ENCODE assay signal across 8 cellular contexts in genomic region chr18:79508565-79509535, GRCh38.
DNase-seq lines count a peak whose midpoint lies in the region; ATAC-seq, FAIRE-seq and TF ChIP-seq lines count a peak whose summit lies in the region.

No MANE protein-coding gene starts in this region.

- CTCF ChIA-PET in K562 (lab: Yijun Ruan, JAX; ENCODE audit: low intra/inter-chr PET ratio), result no interaction called here

- TF ChIP-seq POLR2A in K562 (conservative IDR thresholded peaks at IDR 0.05) (no peak), ovary (IDR thresholded peaks at IDR 0.05) (no peak)

- H4K20me1 ChIP-seq in K562 (replicated peaks; ENCODE audit: control insufficient read depth, insufficient read depth, low read length), result no peaks in the 10 kb centered on the region

- TF ChIP-seq EP300 in K562 (IDR thresholded peaks at IDR 0.05; ENCODE audit: low read length), result no peak
- no peak for TF ChIP-seq EP300 in ovary (IDR thresholded peaks at IDR 0.05)

- no peak for DNase-seq in K562 (ENCODE audit: extremely low read depth in 1 of 4, low spot score in 3 of 4)
- peak; percentile 12 to 42 (median 34) for DNase-seq in ovary
- no peak for DNase-seq in activated gamma-delta T cell treated with Interleukin-2 at 50 U/mL for 16 hours
- DNase-seq in D721Med (ENCODE audit: insufficient read length, low spot score), result no peak
- no peak for DNase-seq in anterior cingulate cortex (lab: John Stamatoyannopoulos, UW)
- DNase-seq in NCI-H1417 treated with DMSO at 0.1 percent for 48 hours (lab: John Stamatoyannopoulos, UW), result no peak

- 0 out of 3 replicates have a peak, but pooled peaks cover 2% of the 10 kb centered on the region for H3K79me2 ChIP-seq in K562 (ENCODE audit: control insufficient read depth, insufficient read depth, low read length)

- TF ChIP-seq CTCF in K562 (IDR thresholded peaks at IDR 0.05 in 2 of 3, conservative IDR thresholded peaks at IDR 0.05 in 1 of 3; ENCODE audit: insufficient read depth in 2 of 3, low read depth in 1 of 3, low read length in 3 of 3) (no peak), ovary (IDR thresholded peaks at IDR 0.05) (no peak), D721Med (IDR thresholded peaks at IDR 0.05; ENCODE audit: insufficient read depth, missing control alignments) (no peak)

- H3K4me1 ChIP-seq in K562 (replicated peaks in 1 of 2; ENCODE audit: control insufficient read depth in 2 of 2, insufficient read depth in 2 of 2, low read length in 2 of 2) (peaks cover 38 to 67% of the 10 kb centered on the region in 2 experiments), ovary (ENCODE audit: insufficient read depth) (peaks cover 12% of the 10 kb centered on the region)

- H3K27me3 ChIP-seq in K562 (ENCODE audit: control insufficient read depth in 2 of 2, insufficient read depth in 2 of 2, low read length in 2 of 2), result no peaks in the 10 kb centered on the region
- no peaks in the 10 kb centered on the region for H3K27me3 ChIP-seq in ovary

- 0 out of 3 replicates have a peak, but pooled peaks cover 5% of the 10 kb centered on the region for H3K36me3 ChIP-seq in K562 (ENCODE audit: control insufficient read depth, insufficient read depth, low read length)
- no peaks in the 10 kb centered on the region for H3K36me3 ChIP-seq in ovary

- peak; percentile 64 for ATAC-seq in GM18520 (IDR thresholded peaks at IDR 0.05; ENCODE audit: unreplicated experiment)
- peak; percentile 50 for ATAC-seq in HG02610 (IDR thresholded peaks at IDR 0.05; ENCODE audit: unreplicated experiment)
- no peak for ATAC-seq in K562

- H3K9ac ChIP-seq in K562 (ENCODE audit: insufficient read depth in 1 of 2, low read depth in 2 of 2, low read length in 2 of 2), result no peak overlapping the region; a peak in 1 of 4 replicates

- no peak for TF ChIP-seq RAD21 in K562 (CRISPR knock-in tag; conservative IDR thresholded peaks at IDR 0.05 in 1 of 2, IDR thresholded peaks at IDR 0.05 in 1 of 2)

- intact Hi-C loops in K562 (cut with micrococcal nuclease), result loop anchor here (5.0 to 10.0 kb wide), 2 partner anchors 112 to 1514 kb away; partner anchors contain the start of gene NFATC1
- intact Hi-C loops in ovary (cut with DNase I), result no loop called here

- no peak overlapping the region for H3K4me2 ChIP-seq in K562 (ENCODE audit: insufficient read depth, low read length)

- no peak overlapping the region for H2AFZ ChIP-seq in K562 (ENCODE audit: low read depth, low read length)

- H3K4me3 ChIP-seq in K562 (no peak overlapping the region), ovary (no peak overlapping the region)

- FAIRE-seq in K562 (lab: Jason Lieb, UNC) (no peak), D721Med (lab: Jason Lieb, UNC) (no peak)

- H3K9me3 ChIP-seq in K562 (replicated peaks; ENCODE audit: control insufficient read depth, insufficient read depth, low read depth, low read length) (no peaks in the 10 kb centered on the region), ovary (no peaks in the 10 kb centered on the region)

- in situ Hi-C loops in K562 (cut with MboI), result no loop called here

- WGBS in K562 (ENCODE audit: insufficient coverage, low coverage, missing lambda C conversion rate), result 79% methylated on average over 9 of the region's 40 CpGs
- WGBS in ovary, 3 donors, result 80 to 86% (median 85%) methylated on average over 40 of the region's 40 CpGs

- H3K9me1 ChIP-seq in K562 (ENCODE audit: control insufficient read depth, insufficient read depth, low read length), result no peaks in the 10 kb centered on the region

- POLR2A ChIA-PET in K562 (lab: Yijun Ruan, JAX), result interaction anchor here (0.5 kb wide), 1 partner anchor 92 kb away, joined by 3 read pairs; no protein-coding TSS in a partner anchor

- BruUV-seq in K562 (replicated peaks; lab: Mats Ljungman, UMichigan), result no TSS peak

- no peak overlapping the region for H3K27ac ChIP-seq in K562 (ENCODE audit: extremely low read depth, low read depth, low read length)
- H3K27ac ChIP-seq in ovary, result no peak overlapping the region

TF ChIP-seq in K562, 482 proteins besides CTCF, POLR2A, EP300 and RAD21:
- TF ChIP-seq TFAP4 (CRISPR knock-in tag; IDR thresholded peaks at IDR 0.05; ENCODE audit: borderline replicate concordance) (peak; percentile 71; the same call in 1 of the 2 replicates), THRB (CRISPR knock-in tag; conservative IDR thresholded peaks at IDR 0.05) (0 out of 2 replicates have a peak, but pooled peaks have one; percentile 37), MBD1 (CRISPR knock-in tag; IDR thresholded peaks at IDR 0.05) (no peak), SPI1 (IDR thresholded peaks at IDR 0.05; ENCODE audit: borderline replicate concordance, low read depth, low read length) (peak; percentile 60; the same call in 1 of the 2 replicates), TRIM25 (IDR thresholded peaks at IDR 0.05; ENCODE audit: borderline replicate concordance) (no peak)

Comparison
In these comparisons a context has a peak if more than half of its experiments do, and no peak if none do; other contexts are left out.
1. DNase-seq: peak in ovary (5 of 5); none in K562 (0 of 4), activated gamma-delta T cell treated with Interleukin-2 at 50 U/mL for 16 hours (single experiment), D721Med (single experiment), anterior cingulate cortex (0 of 58) and NCI-H1417 treated with DMSO at 0.1 percent for 48 hours (single experiment).